In the genomic region with DNA sequence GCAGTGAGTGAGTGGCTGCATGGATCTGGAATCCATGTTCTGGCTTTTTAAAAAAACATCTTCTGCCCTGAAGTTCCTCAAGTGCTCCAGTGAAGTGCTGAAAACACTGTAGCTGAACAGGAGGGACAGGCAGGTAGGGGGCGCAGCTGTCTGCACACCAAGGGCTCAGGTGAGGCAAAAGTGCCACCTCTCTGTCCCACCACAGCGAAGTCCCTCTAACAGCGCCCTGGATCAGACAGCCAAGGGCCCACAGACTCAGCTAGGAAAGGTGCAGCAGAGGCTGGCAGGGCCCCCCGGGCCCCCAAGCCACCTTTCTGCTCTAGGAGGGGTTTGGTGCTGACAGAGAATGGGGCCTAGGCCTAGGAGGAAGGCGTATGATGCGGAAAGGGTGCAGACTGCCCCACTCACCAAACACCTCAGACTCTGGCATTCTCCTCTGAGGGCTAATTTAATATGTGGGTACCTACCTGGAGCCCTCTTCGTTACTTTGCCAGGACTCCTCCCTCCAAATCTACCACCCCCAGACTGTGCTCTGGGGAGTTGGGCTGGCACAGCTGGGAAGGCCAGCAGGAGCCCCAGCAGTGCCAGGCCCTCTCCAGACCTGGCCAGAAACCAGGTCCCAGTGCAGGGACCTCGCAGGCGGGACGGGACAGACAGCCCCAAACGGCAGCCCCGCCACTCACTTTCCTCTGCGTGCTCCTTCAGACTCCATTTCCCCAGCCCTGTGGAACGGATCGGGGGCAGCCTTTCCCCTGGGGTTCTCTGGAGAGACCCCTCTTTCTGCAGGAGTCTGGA, we compare ENCODE assay signal across 1 cellular context.
TF ChIP-seq lines count a peak whose summit lies in the region.

No MANE protein-coding gene starts in this region.

TF ChIP-seq in HCT116, 20 proteins besides CTCF, POLR2A, EP300 and RAD21:
- TF ChIP-seq ATF3 (IDR thresholded peaks at IDR 0.05) (no peak), ZNF274 (IDR thresholded peaks at IDR 0.05; ENCODE audit: low read depth, low read length) (no peak)
TF ChIP-seq in HCT116: peak in this region for 0.
